Comparison of ENCODE assay signal across 1 cellular context in the genomic region with DNA sequence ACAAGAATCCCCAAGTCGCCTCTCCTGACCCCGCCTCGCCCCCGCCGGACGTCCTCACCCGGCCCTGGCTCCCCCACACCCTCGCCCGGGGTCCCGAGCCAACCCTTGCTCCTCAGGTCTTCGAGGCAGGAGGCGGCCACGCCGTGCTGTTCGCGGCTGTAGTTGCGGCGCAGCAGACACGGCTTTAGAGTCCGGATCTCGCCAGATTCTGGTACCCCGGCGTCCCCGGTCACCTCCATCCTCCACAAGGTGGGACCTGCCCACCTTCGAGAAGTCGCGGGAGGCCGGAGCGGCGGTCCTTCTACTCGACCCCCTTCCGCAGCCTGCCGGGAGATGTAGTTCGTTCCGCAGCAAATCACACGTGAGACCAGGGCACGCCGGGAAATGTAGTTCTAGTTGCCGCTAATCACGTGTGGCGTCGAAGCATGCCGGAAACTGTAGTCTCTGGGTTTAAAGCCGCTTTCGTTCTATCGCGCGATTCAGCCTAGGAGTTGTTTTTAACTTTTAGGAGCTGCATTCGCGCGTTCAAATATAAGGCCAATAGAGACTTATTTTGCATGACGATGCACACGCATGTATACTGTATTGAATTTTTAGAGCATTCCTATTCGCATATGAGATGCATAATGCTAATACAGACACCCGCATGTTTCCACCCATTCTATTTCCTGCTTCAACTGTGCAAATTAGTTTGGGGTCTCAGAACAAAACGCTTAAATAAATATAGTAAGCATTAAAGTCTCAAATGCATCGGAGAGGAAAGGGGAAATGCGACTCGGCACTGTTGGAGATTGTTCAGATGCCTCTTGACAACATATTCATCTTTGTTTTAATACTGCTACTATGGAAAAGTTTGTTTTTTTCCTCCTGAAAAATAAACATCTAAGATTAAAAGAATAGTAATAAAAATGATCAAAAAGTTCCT.
A peak's percentile ranks its signal among the peaks of the same experiment; 100 is the strongest.
TF ChIP-seq lines count a peak whose summit lies in the region.

A gene with protein sequence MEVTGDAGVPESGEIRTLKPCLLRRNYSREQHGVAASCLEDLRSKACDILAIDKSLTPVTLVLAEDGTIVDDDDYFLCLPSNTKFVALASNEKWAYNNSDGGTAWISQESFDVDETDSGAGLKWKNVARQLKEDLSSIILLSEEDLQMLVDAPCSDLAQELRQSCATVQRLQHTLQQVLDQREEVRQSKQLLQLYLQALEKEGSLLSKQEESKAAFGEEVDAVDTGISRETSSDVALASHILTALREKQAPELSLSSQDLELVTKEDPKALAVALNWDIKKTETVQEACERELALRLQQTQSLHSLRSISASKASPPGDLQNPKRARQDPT (minus strand): TSS at position 310 of the 925 bp plus-strand sequence. CDS start 71 bp downstream, at position 239.

TF ChIP-seq in K562, 482 proteins besides CTCF, POLR2A, EP300 and RAD21 (continued from another document and continues in another):
- TF ChIP-seq, protein P1, sequence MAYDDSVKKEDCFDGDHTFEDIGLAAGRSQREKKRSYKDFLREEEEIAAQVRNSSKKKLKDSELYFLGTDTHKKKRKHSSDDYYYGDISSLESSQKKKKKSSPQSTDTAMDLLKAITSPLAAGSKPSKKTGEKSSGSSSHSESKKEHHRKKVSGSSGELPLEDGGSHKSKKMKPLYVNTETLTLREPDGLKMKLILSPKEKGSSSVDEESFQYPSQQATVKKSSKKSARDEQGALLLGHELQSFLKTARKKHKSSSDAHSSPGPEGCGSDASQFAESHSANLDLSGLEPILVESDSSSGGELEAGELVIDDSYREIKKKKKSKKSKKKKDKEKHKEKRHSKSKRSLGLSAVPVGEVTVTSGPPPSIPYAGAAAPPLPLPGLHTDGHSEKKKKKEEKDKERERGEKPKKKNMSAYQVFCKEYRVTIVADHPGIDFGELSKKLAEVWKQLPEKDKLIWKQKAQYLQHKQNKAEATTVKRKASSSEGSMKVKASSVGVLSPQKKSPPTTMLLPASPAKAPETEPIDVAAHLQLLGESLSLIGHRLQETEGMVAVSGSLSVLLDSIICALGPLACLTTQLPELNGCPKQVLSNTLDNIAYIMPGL (CRISPR knock-in tag; IDR thresholded peaks at IDR 0.05): no peak
- TF ChIP-seq L3MBTL2 (IDR thresholded peaks at IDR 0.05) (peak; percentile 99), ZNF436 (CRISPR knock-in tag; IDR thresholded peaks at IDR 0.05) (0 out of 2 replicates have a peak, but pooled peaks have one; percentile 15), ESRRB (CRISPR knock-in tag; IDR thresholded peaks at IDR 0.05; ENCODE audit: borderline replicate concordance) (no peak), RHOXF2B (CRISPR knock-in tag; conservative IDR thresholded peaks at IDR 0.05) (no peak), TARDBP (IDR thresholded peaks at IDR 0.05) (no peak), ZNF785 (CRISPR knock-in tag; IDR thresholded peaks at IDR 0.05) (no peak), ZNF57 (CRISPR knock-in tag; IDR thresholded peaks at IDR 0.05) (no peak; the same call in 1 of the 2 replicates), ETV1 (tag; conservative IDR thresholded peaks at IDR 0.05; ENCODE audit: low read depth) (peak; percentile 79), TRIM24 (IDR thresholded peaks at IDR 0.05) (peak in 1 of 2 experiments; percentile 36; a peak in 2 of 4 replicates), CEBPG (CRISPR knock-in tag; IDR thresholded peaks at IDR 0.05) (no peak), CEBPG (tag; conservative IDR thresholded peaks at IDR 0.05 in 1 of 2, IDR thresholded peaks at IDR 0.05 in 1 of 2) (no peak), PTRF (tag; IDR thresholded peaks at IDR 0.05) (peak; percentile 56; the same call in 1 of the 2 replicates), SP2 (IDR thresholded peaks at IDR 0.05; ENCODE audit: extremely low read depth, low read depth, low read length, poor library complexity, severe bottlenecking) (no peak), PHF20 (IDR thresholded peaks at IDR 0.05; ENCODE audit: partially characterized antibody) (peak; percentile 63), PTBP1 (IDR thresholded peaks at IDR 0.05; ENCODE audit: low read depth, low read length) (no peak), ARHGAP35 (IDR thresholded peaks at IDR 0.05; ENCODE audit: partially characterized antibody) (no peak), CSDE1 (IDR thresholded peaks at IDR 0.05) (0 out of 4 replicates have a peak, but pooled peaks of 1 of the 2 experiments have one; percentile 31)
- TF ChIP-seq, protein P2, sequence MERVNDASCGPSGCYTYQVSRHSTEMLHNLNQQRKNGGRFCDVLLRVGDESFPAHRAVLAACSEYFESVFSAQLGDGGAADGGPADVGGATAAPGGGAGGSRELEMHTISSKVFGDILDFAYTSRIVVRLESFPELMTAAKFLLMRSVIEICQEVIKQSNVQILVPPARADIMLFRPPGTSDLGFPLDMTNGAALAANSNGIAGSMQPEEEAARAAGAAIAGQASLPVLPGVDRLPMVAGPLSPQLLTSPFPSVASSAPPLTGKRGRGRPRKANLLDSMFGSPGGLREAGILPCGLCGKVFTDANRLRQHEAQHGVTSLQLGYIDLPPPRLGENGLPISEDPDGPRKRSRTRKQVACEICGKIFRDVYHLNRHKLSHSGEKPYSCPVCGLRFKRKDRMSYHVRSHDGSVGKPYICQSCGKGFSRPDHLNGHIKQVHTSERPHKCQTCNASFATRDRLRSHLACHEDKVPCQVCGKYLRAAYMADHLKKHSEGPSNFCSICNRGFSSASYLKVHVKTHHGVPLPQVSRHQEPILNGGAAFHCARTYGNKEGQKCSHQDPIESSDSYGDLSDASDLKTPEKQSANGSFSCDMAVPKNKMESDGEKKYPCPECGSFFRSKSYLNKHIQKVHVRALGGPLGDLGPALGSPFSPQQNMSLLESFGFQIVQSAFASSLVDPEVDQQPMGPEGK (CRISPR knock-in tag; IDR thresholded peaks at IDR 0.05; ENCODE audit: borderline replicate concordance): no peak
- TF ChIP-seq, protein P3, sequence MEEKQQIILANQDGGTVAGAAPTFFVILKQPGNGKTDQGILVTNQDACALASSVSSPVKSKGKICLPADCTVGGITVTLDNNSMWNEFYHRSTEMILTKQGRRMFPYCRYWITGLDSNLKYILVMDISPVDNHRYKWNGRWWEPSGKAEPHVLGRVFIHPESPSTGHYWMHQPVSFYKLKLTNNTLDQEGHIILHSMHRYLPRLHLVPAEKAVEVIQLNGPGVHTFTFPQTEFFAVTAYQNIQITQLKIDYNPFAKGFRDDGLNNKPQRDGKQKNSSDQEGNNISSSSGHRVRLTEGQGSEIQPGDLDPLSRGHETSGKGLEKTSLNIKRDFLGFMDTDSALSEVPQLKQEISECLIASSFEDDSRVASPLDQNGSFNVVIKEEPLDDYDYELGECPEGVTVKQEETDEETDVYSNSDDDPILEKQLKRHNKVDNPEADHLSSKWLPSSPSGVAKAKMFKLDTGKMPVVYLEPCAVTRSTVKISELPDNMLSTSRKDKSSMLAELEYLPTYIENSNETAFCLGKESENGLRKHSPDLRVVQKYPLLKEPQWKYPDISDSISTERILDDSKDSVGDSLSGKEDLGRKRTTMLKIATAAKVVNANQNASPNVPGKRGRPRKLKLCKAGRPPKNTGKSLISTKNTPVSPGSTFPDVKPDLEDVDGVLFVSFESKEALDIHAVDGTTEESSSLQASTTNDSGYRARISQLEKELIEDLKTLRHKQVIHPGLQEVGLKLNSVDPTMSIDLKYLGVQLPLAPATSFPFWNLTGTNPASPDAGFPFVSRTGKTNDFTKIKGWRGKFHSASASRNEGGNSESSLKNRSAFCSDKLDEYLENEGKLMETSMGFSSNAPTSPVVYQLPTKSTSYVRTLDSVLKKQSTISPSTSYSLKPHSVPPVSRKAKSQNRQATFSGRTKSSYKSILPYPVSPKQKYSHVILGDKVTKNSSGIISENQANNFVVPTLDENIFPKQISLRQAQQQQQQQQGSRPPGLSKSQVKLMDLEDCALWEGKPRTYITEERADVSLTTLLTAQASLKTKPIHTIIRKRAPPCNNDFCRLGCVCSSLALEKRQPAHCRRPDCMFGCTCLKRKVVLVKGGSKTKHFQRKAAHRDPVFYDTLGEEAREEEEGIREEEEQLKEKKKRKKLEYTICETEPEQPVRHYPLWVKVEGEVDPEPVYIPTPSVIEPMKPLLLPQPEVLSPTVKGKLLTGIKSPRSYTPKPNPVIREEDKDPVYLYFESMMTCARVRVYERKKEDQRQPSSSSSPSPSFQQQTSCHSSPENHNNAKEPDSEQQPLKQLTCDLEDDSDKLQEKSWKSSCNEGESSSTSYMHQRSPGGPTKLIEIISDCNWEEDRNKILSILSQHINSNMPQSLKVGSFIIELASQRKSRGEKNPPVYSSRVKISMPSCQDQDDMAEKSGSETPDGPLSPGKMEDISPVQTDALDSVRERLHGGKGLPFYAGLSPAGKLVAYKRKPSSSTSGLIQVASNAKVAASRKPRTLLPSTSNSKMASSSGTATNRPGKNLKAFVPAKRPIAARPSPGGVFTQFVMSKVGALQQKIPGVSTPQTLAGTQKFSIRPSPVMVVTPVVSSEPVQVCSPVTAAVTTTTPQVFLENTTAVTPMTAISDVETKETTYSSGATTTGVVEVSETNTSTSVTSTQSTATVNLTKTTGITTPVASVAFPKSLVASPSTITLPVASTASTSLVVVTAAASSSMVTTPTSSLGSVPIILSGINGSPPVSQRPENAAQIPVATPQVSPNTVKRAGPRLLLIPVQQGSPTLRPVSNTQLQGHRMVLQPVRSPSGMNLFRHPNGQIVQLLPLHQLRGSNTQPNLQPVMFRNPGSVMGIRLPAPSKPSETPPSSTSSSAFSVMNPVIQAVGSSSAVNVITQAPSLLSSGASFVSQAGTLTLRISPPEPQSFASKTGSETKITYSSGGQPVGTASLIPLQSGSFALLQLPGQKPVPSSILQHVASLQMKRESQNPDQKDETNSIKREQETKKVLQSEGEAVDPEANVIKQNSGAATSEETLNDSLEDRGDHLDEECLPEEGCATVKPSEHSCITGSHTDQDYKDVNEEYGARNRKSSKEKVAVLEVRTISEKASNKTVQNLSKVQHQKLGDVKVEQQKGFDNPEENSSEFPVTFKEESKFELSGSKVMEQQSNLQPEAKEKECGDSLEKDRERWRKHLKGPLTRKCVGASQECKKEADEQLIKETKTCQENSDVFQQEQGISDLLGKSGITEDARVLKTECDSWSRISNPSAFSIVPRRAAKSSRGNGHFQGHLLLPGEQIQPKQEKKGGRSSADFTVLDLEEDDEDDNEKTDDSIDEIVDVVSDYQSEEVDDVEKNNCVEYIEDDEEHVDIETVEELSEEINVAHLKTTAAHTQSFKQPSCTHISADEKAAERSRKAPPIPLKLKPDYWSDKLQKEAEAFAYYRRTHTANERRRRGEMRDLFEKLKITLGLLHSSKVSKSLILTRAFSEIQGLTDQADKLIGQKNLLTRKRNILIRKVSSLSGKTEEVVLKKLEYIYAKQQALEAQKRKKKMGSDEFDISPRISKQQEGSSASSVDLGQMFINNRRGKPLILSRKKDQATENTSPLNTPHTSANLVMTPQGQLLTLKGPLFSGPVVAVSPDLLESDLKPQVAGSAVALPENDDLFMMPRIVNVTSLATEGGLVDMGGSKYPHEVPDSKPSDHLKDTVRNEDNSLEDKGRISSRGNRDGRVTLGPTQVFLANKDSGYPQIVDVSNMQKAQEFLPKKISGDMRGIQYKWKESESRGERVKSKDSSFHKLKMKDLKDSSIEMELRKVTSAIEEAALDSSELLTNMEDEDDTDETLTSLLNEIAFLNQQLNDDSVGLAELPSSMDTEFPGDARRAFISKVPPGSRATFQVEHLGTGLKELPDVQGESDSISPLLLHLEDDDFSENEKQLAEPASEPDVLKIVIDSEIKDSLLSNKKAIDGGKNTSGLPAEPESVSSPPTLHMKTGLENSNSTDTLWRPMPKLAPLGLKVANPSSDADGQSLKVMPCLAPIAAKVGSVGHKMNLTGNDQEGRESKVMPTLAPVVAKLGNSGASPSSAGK (IDR thresholded peaks at IDR 0.05): peak; percentile 99
- TF ChIP-seq, protein P4, sequence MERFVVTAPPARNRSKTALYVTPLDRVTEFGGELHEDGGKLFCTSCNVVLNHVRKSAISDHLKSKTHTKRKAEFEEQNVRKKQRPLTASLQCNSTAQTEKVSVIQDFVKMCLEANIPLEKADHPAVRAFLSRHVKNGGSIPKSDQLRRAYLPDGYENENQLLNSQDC (CRISPR knock-in tag; IDR thresholded peaks at IDR 0.05): no peak
- TF ChIP-seq, protein P5, sequence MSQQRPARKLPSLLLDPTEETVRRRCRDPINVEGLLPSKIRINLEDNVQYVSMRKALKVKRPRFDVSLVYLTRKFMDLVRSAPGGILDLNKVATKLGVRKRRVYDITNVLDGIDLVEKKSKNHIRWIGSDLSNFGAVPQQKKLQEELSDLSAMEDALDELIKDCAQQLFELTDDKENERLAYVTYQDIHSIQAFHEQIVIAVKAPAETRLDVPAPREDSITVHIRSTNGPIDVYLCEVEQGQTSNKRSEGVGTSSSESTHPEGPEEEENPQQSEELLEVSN (IDR thresholded peaks at IDR 0.05; ENCODE audit: borderline replicate concordance in 1 of 2, extremely low read depth in 1 of 2, insufficient read depth in 1 of 2, insufficient read length in 1 of 2, low read depth in 1 of 2, low read length in 1 of 2, poor library complexity in 1 of 2, severe bottlenecking in 1 of 2): peak; percentile 89 to 96
- TF ChIP-seq, protein P6, sequence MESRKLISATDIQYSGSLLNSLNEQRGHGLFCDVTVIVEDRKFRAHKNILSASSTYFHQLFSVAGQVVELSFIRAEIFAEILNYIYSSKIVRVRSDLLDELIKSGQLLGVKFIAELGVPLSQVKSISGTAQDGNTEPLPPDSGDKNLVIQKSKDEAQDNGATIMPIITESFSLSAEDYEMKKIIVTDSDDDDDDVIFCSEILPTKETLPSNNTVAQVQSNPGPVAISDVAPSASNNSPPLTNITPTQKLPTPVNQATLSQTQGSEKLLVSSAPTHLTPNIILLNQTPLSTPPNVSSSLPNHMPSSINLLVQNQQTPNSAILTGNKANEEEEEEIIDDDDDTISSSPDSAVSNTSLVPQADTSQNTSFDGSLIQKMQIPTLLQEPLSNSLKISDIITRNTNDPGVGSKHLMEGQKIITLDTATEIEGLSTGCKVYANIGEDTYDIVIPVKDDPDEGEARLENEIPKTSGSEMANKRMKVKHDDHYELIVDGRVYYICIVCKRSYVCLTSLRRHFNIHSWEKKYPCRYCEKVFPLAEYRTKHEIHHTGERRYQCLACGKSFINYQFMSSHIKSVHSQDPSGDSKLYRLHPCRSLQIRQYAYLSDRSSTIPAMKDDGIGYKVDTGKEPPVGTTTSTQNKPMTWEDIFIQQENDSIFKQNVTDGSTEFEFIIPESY (CRISPR knock-in tag; IDR thresholded peaks at IDR 0.05): 0 out of 2 replicates have a peak, but pooled peaks have one; percentile 60
- TF ChIP-seq, protein P7, sequence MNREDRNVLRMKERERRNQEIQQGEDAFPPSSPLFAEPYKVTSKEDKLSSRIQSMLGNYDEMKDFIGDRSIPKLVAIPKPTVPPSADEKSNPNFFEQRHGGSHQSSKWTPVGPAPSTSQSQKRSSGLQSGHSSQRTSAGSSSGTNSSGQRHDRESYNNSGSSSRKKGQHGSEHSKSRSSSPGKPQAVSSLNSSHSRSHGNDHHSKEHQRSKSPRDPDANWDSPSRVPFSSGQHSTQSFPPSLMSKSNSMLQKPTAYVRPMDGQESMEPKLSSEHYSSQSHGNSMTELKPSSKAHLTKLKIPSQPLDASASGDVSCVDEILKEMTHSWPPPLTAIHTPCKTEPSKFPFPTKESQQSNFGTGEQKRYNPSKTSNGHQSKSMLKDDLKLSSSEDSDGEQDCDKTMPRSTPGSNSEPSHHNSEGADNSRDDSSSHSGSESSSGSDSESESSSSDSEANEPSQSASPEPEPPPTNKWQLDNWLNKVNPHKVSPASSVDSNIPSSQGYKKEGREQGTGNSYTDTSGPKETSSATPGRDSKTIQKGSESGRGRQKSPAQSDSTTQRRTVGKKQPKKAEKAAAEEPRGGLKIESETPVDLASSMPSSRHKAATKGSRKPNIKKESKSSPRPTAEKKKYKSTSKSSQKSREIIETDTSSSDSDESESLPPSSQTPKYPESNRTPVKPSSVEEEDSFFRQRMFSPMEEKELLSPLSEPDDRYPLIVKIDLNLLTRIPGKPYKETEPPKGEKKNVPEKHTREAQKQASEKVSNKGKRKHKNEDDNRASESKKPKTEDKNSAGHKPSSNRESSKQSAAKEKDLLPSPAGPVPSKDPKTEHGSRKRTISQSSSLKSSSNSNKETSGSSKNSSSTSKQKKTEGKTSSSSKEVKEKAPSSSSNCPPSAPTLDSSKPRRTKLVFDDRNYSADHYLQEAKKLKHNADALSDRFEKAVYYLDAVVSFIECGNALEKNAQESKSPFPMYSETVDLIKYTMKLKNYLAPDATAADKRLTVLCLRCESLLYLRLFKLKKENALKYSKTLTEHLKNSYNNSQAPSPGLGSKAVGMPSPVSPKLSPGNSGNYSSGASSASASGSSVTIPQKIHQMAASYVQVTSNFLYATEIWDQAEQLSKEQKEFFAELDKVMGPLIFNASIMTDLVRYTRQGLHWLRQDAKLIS (CRISPR knock-in tag; IDR thresholded peaks at IDR 0.05): peak; percentile 89; the same call in 1 of the 2 replicates
